Comparison of ENCODE assay signal across 2 cellular contexts in genomic region chr1:223074901-223075300, GRCh38.
TF ChIP-seq lines count a peak whose summit lies in the region.

No MANE protein-coding gene starts in this region.

TF ChIP-seq in IMR-90, 13 proteins besides CTCF, POLR2A, EP300 and RAD21 (continued from another document):
- no peak for TF ChIP-seq ELK1 (IDR thresholded peaks at IDR 0.05; ENCODE audit: borderline replicate concordance, low read depth, low read length)
TF ChIP-seq in IMR-90: peak in this region for 0.

TF ChIP-seq in HEK293T, 16 proteins besides CTCF, POLR2A, EP300 and RAD21 (continued from another document):
- TF ChIP-seq FOXM1 (IDR thresholded peaks at IDR 0.05; ENCODE audit: borderline replicate concordance): no peak
- no peak for TF ChIP-seq FOXK2 (IDR thresholded peaks at IDR 0.05)
- TF ChIP-seq SP1 (IDR thresholded peaks at IDR 0.05): no peak
- TF ChIP-seq HDGF (IDR thresholded peaks at IDR 0.05; ENCODE audit: borderline replicate concordance): no peak
TF ChIP-seq in HEK293T: peak in this region for 0.
